19 cellular contexts compared by ENCODE assay signal in the genomic region with DNA sequence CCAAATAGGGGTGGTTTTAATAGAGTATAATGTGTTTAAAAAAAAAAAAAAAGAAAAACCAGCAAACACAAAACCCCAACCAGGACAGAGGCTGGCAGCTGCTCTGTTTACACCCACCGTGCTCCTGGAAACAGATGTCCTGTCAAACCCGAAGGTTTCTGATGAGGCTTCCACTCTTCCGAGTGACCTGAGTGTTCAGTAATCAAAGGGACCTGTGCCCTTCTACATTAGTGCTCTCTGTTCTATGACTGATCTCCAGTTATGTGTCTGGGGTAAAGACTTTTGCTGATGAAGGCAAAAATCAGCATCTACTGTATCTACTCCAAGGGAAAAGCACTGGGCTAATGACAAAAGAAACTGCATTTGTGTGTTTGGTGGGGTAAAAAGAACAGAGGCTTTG. TPM values are rescaled to one million over a fixed set of nuclear protein-coding genes. Genes with fewer than 3 reads are reported as not detected.
A peak's percentile ranks its signal among the peaks of the same experiment; 100 is the strongest.
DNase-seq lines count a peak whose midpoint lies in the region; ATAC-seq, FAIRE-seq and TF ChIP-seq lines count a peak whose summit lies in the region.
"Had no signal": no experiment of that assay in that cellular context is flagged by ENCODE, and none has a peak within 500 bp of the region (broad histone marks: within the 10 kb centered on the region; RNA-seq: fewer than 3 reads in every experiment).

No MANE protein-coding gene starts in this region.

- CTCF ChIA-PET in A549 (lab: Yijun Ruan, JAX) (no interaction called here), Panc1 (lab: Charles Lee) (no interaction called here)

- H3K4me1 ChIP-seq in A549 (peaks cover 22% of the 10 kb centered on the region), Panc1 (ENCODE audit: control insufficient read depth, insufficient read depth, low read length) (peaks cover 9% of the 10 kb centered on the region), keratinocyte (ENCODE audit: control insufficient read depth, extremely low read depth, insufficient read depth, low read length) (peaks cover 45% of the 10 kb centered on the region), uterus (no peaks in the 10 kb centered on the region)

- H3K27me3 ChIP-seq in Panc1 (ENCODE audit: control insufficient read depth, insufficient read depth, low read length) (no peaks in the 10 kb centered on the region), keratinocyte (ENCODE audit: control insufficient read depth, extremely low read depth, insufficient read depth, low read length) (no peaks in the 10 kb centered on the region), dorsolateral prefrontal cortex (peaks cover 0 to 36% (median 1%) of the 10 kb centered on the region in 45 donors), uterus (no peaks in the 10 kb centered on the region)

- H3K27ac ChIP-seq in A549 = peak overlapping the region; percentile 2 to 53; a peak in 4 of 6 replicates
- H3K27ac ChIP-seq in Panc1 (ENCODE audit: low read length) = peak overlapping the region; percentile 12; the same call in 1 of the 2 replicates
- H3K27ac ChIP-seq in keratinocyte (ENCODE audit: control insufficient read depth, insufficient read depth, low read length) = peak overlapping the region; percentile 90
- H3K27ac ChIP-seq in dorsolateral prefrontal cortex = no peak overlapping the region
- no peak overlapping the region for H3K27ac ChIP-seq in uterus
- H3K27ac ChIP-seq: C4-2B, GM23248 had no signal

- no peak overlapping the region for H3K4me3 ChIP-seq in A549
- no peak overlapping the region for H3K4me3 ChIP-seq in Panc1 (ENCODE audit: low read depth in 2 of 2, low read length in 2 of 2)
- H3K4me3 ChIP-seq in keratinocyte (ENCODE audit: control insufficient read depth in 2 of 3, extremely low read depth in 1 of 3, insufficient read depth in 2 of 3, low read depth in 1 of 3, low read length in 3 of 3) = no peak overlapping the region
- no peak overlapping the region for H3K4me3 ChIP-seq in dorsolateral prefrontal cortex
- H3K4me3 ChIP-seq in uterus = no peak overlapping the region
- H3K4me3 ChIP-seq: GM23248, Peyer's patch had no signal

- H3K9ac ChIP-seq in keratinocyte (ENCODE audit: control insufficient read depth, extremely low read depth, insufficient read depth, low read length) = no peak overlapping the region
- H3K9ac ChIP-seq: GM23248 had no signal

- POLR2A ChIA-PET in A549 (lab: Yijun Ruan, JAX) (no interaction called here), Panc1 (lab: Charles Lee) (no interaction called here)

- ATAC-seq in A549 (no peak), Panc1 (no peak)
- no peak for ATAC-seq in activated T-cell treated with anti-CD3 and anti-CD28 coated beads, Interleukin-2, amount 50 U/mL, for 4 hours

- BruUV-seq in Panc1 (replicated peaks; lab: Mats Ljungman, UMichigan) = no TSS peak

- DNase-seq in A549 (ENCODE audit: low read depth in 1 of 2, low spot score in 1 of 2) (no peak), CD14-positive monocyte (ENCODE audit: low spot score) (no peak), Panc1 (ENCODE audit: low read depth, low spot score) (no peak), keratinocyte (ENCODE audit: low read depth, low spot score) (no peak), dorsolateral prefrontal cortex (no peak), uterus (no peak)
- DNase-seq in activated T-cell treated with anti-CD3 and anti-CD28 coated beads, Interleukin-2, amount 50 U/mL, for 4 hours = no peak
- no peak for DNase-seq in stimulated activated CD8-positive, alpha-beta memory T cell treated with anti-CD3 and anti-CD28 coated beads, Interleukin-4, amount 100 ng/mL, for 48 hours
- DNase-seq: activated CD4-positive, CD25-positive, alpha-beta regulatory T cell; activated CD8-positive, alpha-beta memory T cell treated with anti-CD3 and anti-CD28 coated beads, Interleukin-2, amount 50 U/mL, for 4 hours; central memory CD4-positive, alpha-beta T cell; NCI-H2227 treated with DMSO at 0.1 percent for 48 hours had no signal

- FAIRE-seq in A549 (lab: Jason Lieb, UNC) (no peak), keratinocyte (lab: Jason Lieb, UNC) (no peak)
- FAIRE-seq: endometrium, frontal cortex, GM12892 had no signal

- no peaks in the 10 kb centered on the region; the same call in 1 of the 2 replicates for H3K36me3 ChIP-seq in Panc1 (ENCODE audit: control insufficient read depth, insufficient read depth, low read length)
- no peaks in the 10 kb centered on the region for H3K36me3 ChIP-seq in keratinocyte (ENCODE audit: control insufficient read depth in 2 of 2, extremely low read depth in 1 of 2, insufficient read depth in 2 of 2, low read length in 2 of 2)
- H3K36me3 ChIP-seq in uterus = no peaks in the 10 kb centered on the region
- H3K36me3 ChIP-seq: Peyer's patch, upper lobe of right lung had no signal

- peaks cover 0 to 15% (median 11%) of the 10 kb centered on the region in 7 donors for H3K9me3 Mint-ChIP-seq in CD14-positive monocyte
- H3K9me3 Mint-ChIP-seq in activated T-cell treated with anti-CD3 and anti-CD28 coated beads, Interleukin-2, amount 50 U/mL, for 4 hours = no peaks in the 10 kb centered on the region

- TF ChIP-seq EP300 in A549 (IDR thresholded peaks at IDR 0.05) = no peak

- peak overlapping the region in 1 of 2 donors; percentile 88 for H3K4me3 Mint-ChIP-seq in CD14-positive monocyte
- H3K4me3 Mint-ChIP-seq in activated T-cell treated with anti-CD3 and anti-CD28 coated beads, Interleukin-2, amount 50 U/mL, for 4 hours = no peak overlapping the region

- peaks cover 45 to 56% (median 48%) of the 10 kb centered on the region in 3 donors for H3K27me3 Mint-ChIP-seq in CD14-positive monocyte (ENCODE audit: low read depth in 3 of 3)
- peaks cover 31% of the 10 kb centered on the region for H3K27me3 Mint-ChIP-seq in activated T-cell treated with anti-CD3 and anti-CD28 coated beads, Interleukin-2, amount 50 U/mL, for 4 hours (ENCODE audit: low read depth)

- peak overlapping the region in 5 of 7 donors; percentile 19 to 89 (median 50) for H3K27ac Mint-ChIP-seq in CD14-positive monocyte

- H3K36me3 Mint-ChIP-seq in CD14-positive monocyte = peaks cover 6 to 9% of the 10 kb centered on the region in 2 donors
- no peaks in the 10 kb centered on the region for H3K36me3 Mint-ChIP-seq in activated T-cell treated with anti-CD3 and anti-CD28 coated beads, Interleukin-2, amount 50 U/mL, for 4 hours (ENCODE audit: insufficient read depth)

- no peaks in the 10 kb centered on the region for H3K9me3 ChIP-seq in A549
- H3K9me3 ChIP-seq in Panc1 (ENCODE audit: control insufficient read depth, insufficient read depth, low read depth, low read length) = no peaks in the 10 kb centered on the region
- no peaks in the 10 kb centered on the region for H3K9me3 ChIP-seq in keratinocyte (ENCODE audit: control insufficient read depth, low read depth, low read length)
- H3K9me3 ChIP-seq in uterus = no peaks in the 10 kb centered on the region
- H3K9me3 ChIP-seq: Peyer's patch, upper lobe of right lung had no signal

- TF ChIP-seq POLR2A in A549 (IDR thresholded peaks at IDR 0.05; ENCODE audit: low read length) = no peak
- no peak for TF ChIP-seq POLR2A in uterus (IDR thresholded peaks at IDR 0.05)

- no peak overlapping the region for H2AFZ ChIP-seq in keratinocyte (ENCODE audit: control insufficient read depth, low read length)
- H2AFZ ChIP-seq: GM23248 had no signal

- dilution Hi-C loops in keratinocyte (cut with MboI; ENCODE audit: extremely low pct_ligation_motif_present, low sequenced_read_pairs) = no loop called here

- H3K4me2 ChIP-seq in A549 (peak overlapping the region; percentile 62), keratinocyte (ENCODE audit: control insufficient read depth, extremely low read depth, insufficient read depth, low read depth, low read length) (peak overlapping the region; percentile 96)

- in situ Hi-C loops in Panc1 (cut with HindIII; ENCODE audit: low pct_unique_long_range_greater_than_20kb, low sequenced_read_pairs) = no loop called here

- H4K20me1 ChIP-seq in keratinocyte (ENCODE audit: control insufficient read depth, extremely low read depth, insufficient read depth, low read length) = no peaks in the 10 kb centered on the region

- TF ChIP-seq RAD21 in A549 (conservative IDR thresholded peaks at IDR 0.05 in 1 of 2, IDR thresholded peaks at IDR 0.05 in 1 of 2) = no peak

- intact Hi-C loops in CD14-positive monocyte (cut with micrococcal nuclease) (no loop called here), Panc1 (cut with micrococcal nuclease; ENCODE audit: unreplicated experiment) (no loop called here), dorsolateral prefrontal cortex (cut with DNase I) (loop anchor here in 1 of 2 donors (10.0 kb wide), 1 partner anchor 183 kb away; no protein-coding TSS in a partner anchor), uterus (cut with DNase I; ENCODE audit: low total_unique reads) (no loop called here)

- 70% methylated on average over 3 of the region's 3 CpGs for WGBS in A549 (ENCODE audit: missing lambda C conversion rate)

- no peak for TF ChIP-seq CTCF in A549 (IDR thresholded peaks at IDR 0.05)
- no peak for TF ChIP-seq CTCF in CD14-positive monocyte (IDR thresholded peaks at IDR 0.05)
- no peak for TF ChIP-seq CTCF in Panc1 (IDR thresholded peaks at IDR 0.05)
- TF ChIP-seq CTCF in keratinocyte (optimal IDR thresholded peaks at IDR 0.05 in 1 of 3, IDR thresholded peaks at IDR 0.05 in 1 of 3, conservative IDR thresholded peaks at IDR 0.05 in 1 of 3; ENCODE audit: extremely low read depth in 1 of 3, insufficient read depth in 2 of 3, low read length in 3 of 3) = no peak
- no peak for TF ChIP-seq CTCF in dorsolateral prefrontal cortex (IDR thresholded peaks at IDR 0.05 in 54 of 56, conservative IDR thresholded peaks at IDR 0.05 in 2 of 56; ENCODE audit: low read depth in 1 of 56, partially characterized antibody in 56 of 56)
- no peak for TF ChIP-seq CTCF in uterus (IDR thresholded peaks at IDR 0.05)

- peaks cover 25% of the 10 kb centered on the region for H3K4me1 Mint-ChIP-seq in CD14-positive monocyte
- peaks cover 24% of the 10 kb centered on the region for H3K4me1 Mint-ChIP-seq in activated T-cell treated with anti-CD3 and anti-CD28 coated beads, Interleukin-2, amount 50 U/mL, for 4 hours (ENCODE audit: low read depth)

- no peaks in the 10 kb centered on the region for H3K9me1 ChIP-seq in keratinocyte (ENCODE audit: control insufficient read depth, extremely low read depth, insufficient read depth, low read length)

- peaks cover 9% of the 10 kb centered on the region for H3K79me2 ChIP-seq in keratinocyte (ENCODE audit: control insufficient read depth, insufficient read depth, low read length)

RNA-seq across cellular contexts. Expression of a gene that starts 3.5 kb away (rescaled TPM):
- polyA plus RNA-seq in A549 (2011; rRNA removed) (1.3 and 1.6 TPM in 2 replicates), A549 (2017; fragmentation: RNase III; extraction: RNeasy Plus Mini Kit Qiagen cat#74134 plus additional on column Dnase treatment) (2.5 to 2.9 TPM (median 2.6 TPM) in 3 replicates), CD14-positive monocyte (not detected), keratinocyte (4.7 to 6.4 TPM (median 5.5 TPM) in 3 replicates)
- polyA plus RNA-seq in A549 (2012; cell fraction: cytosol; rRNA removed) = 1.3 and 2.0 TPM in 2 replicates
- polyA plus RNA-seq in A549 (2012; cell fraction: nucleus; rRNA removed) = 8.2 and 8.9 TPM in 2 replicates
- polyA minus RNA-seq in A549 (2011; rRNA and poly(A)+ RNA removed) = 1.4 and 2.0 TPM in 2 replicates
- total RNA-seq in Panc1 (2021; ENCODE audit: unreplicated experiment) (7.7 TPM), dorsolateral prefrontal cortex (10 to 100 TPM in 119 of 120 experiments, 1 to 10 TPM in 1; 6.7 to 37.3 (median 23.6) TPM), uterus (10 to 100 TPM in 2 of 4 donors, 1 to 10 TPM in 2; 4.8 to 17.0 (median 10.5) TPM)
- 8.2 TPM for polyA plus RNA-seq in Panc1 (2012; ENCODE audit: insufficient read length)
- 3.5 TPM for polyA plus RNA-seq in keratinocyte (2011; ENCODE audit: low read depth)
- polyA plus RNA-seq in keratinocyte (2011; cell fraction: cytosol; rRNA removed) = 4.8 and 6.4 TPM in 2 replicates
- polyA plus RNA-seq in keratinocyte (2011; cell fraction: nucleus; rRNA removed) = 18.9 and 23.7 TPM in 2 replicates
- polyA plus RNA-seq in keratinocyte (2012; ENCODE audit: low replicate concordance) = 7.6 and 7.7 TPM in 2 replicates
- polyA minus RNA-seq in keratinocyte = 4.6 to 9.8 TPM (median 8.6 TPM) in 3 replicates
- 5.6 TPM for polyA minus RNA-seq in keratinocyte (2011; cell fraction: cytosol; rRNA and poly(A)+ RNA removed)
- 11.4 and 14.5 TPM in 2 replicates for polyA minus RNA-seq in keratinocyte (2011; cell fraction: nucleus; rRNA and poly(A)+ RNA removed)
- total RNA-seq in activated T-cell treated with anti-CD3 and anti-CD28 coated beads, Interleukin-2, amount 50 U/mL, for 4 hours = 1 to 10 TPM in 2 of 3 donors, under 1 TPM in 1; 0.82 to 1.5 (median 1.1) TPM

Comparison
In these comparisons a context has a peak if more than half of its experiments do, and no peak if none do; other contexts are left out.
1. H3K27ac ChIP-seq: peak in A549 (2 of 2), Panc1 (single experiment) and keratinocyte (single experiment); none in dorsolateral prefrontal cortex (0 of 59) and uterus (0 of 2).